In the genomic region with DNA sequence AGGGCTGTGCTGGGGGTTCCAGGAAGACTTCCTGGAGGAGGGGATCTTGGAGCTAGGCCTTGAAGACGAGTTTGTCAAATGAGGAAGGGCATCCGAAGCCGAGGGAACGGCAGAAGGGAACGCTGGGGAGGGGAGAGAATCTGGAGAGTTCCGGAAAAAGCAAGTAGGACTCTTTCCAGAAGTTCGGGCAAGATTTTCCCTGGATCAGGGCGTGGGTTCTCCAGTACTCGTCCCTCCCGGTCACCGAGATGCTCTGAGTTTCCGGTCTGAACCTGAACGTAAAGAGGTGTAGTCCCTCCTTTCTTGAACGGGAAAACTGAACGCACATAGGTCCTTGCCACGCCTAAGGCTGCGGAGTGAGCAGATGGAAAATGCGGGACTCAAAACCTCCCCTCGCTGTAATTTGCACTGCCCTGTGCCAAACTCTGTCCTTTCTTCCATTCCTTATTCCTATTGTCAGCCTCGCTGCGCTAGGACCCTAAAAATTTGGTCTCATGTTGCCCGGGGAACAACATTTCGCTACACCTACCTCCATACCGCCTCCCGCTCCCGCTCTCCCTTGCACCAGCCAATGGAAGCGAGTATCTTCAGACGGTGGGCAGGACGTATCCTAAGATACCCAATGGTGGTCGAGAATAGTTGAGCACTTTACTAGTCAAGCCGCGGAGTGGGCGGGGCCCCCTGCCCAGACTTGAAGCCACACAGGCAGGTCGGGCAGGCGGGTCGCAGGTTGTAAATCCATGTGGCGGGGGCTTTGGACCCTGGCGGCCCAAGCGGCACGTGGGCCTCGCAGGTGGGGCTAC, we compare ENCODE assay signal across 8 cellular contexts. TPM values are rescaled to one million over a fixed set of nuclear protein-coding genes. Genes with fewer than 3 reads are reported as not detected.
A peak's percentile ranks its signal among the peaks of the same experiment; 100 is the strongest.
DNase-seq lines count a peak whose midpoint lies in the region; ATAC-seq and TF ChIP-seq lines count a peak whose summit lies in the region.

A gene with protein sequence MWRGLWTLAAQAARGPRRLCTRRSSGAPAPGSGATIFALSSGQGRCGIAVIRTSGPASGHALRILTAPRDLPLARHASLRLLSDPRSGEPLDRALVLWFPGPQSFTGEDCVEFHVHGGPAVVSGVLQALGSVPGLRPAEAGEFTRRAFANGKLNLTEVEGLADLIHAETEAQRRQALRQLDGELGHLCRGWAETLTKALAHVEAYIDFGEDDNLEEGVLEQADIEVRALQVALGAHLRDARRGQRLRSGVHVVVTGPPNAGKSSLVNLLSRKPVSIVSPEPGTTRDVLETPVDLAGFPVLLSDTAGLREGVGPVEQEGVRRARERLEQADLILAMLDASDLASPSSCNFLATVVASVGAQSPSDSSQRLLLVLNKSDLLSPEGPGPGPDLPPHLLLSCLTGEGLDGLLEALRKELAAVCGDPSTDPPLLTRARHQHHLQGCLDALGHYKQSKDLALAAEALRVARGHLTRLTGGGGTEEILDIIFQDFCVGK (plus strand): TSS at position 682 of the 803 bp plus-strand sequence. CDS start 59 bp downstream, at position 741.

- H3K27ac ChIP-seq in H9 (ENCODE audit: insufficient read length, low read depth, low read length) = peak within 1 kb of the TSS; percentile 62

- H3K27ac Mint-ChIP-seq in H9 = peak within 1 kb of the TSS; percentile 98 to 100 (median 98)
- H3K27ac Mint-ChIP-seq in nephron progenitor cell = peak within 1 kb of the TSS; percentile 93
- H3K27ac Mint-ChIP-seq in stimulated activated naive CD8-positive, alpha-beta T cell treated with anti-CD3 and anti-CD28 coated beads, Interleukin-15, amount 100 ng/mL, for 72 hours = peak within 1 kb of the TSS; percentile 86 to 96

- H2BK5ac ChIP-seq in H9 (ENCODE audit: insufficient read length, low read length) = peak within 1 kb of the TSS; percentile 13

- no peak within 1 kb of the TSS for H4K8ac ChIP-seq in H9 (replicated peaks; ENCODE audit: insufficient read length, low read depth, low read length)

- peaks cover 2% of the 10 kb centered on the region; the same call in 1 of the 2 replicates for H3K4me1 ChIP-seq in H9 (ENCODE audit: insufficient read depth, low read length)

- no peaks in the 10 kb centered on the region for H4K20me1 ChIP-seq in H9 (ENCODE audit: control insufficient read depth, insufficient read depth, insufficient read length)

- no peak within 1 kb of the TSS for H3K23ac ChIP-seq in H9 (ENCODE audit: insufficient read length, low read depth, low read length)

- H3K56ac ChIP-seq in H9 (ENCODE audit: insufficient read length, low read depth, low read length) = no peak within 1 kb of the TSS

- no peak within 1 kb of the TSS for H3K4ac ChIP-seq in H9 (ENCODE audit: low read depth, low read length)

- H3K27me3 Mint-ChIP-seq in H9 (ENCODE audit: low read depth) (peaks cover 2% of the 10 kb centered on the region; the same call in 1 of the 2 replicates), nephron progenitor cell (ENCODE audit: low read depth, poor library complexity) (peaks cover 5% of the 10 kb centered on the region)
- H3K27me3 Mint-ChIP-seq in stimulated activated naive CD8-positive, alpha-beta T cell treated with anti-CD3 and anti-CD28 coated beads, Interleukin-15, amount 100 ng/mL, for 72 hours = no peaks in the 10 kb centered on the region

- no peak within 1 kb of the TSS for H4K91ac ChIP-seq in H9 (ENCODE audit: insufficient read length, low read depth, low read length)

- H3K4me3 Mint-ChIP-seq in H9 (peak within 1 kb of the TSS; percentile 97 to 98), nephron progenitor cell (peak within 1 kb of the TSS; percentile 96)
- H3K4me3 Mint-ChIP-seq in stimulated activated naive CD8-positive, alpha-beta T cell treated with anti-CD3 and anti-CD28 coated beads, Interleukin-15, amount 100 ng/mL, for 72 hours = peak within 1 kb of the TSS; percentile 91 to 95

- H2AFZ ChIP-seq in H9 (ENCODE audit: low read length) = no peak within 1 kb of the TSS

- no peak within 1 kb of the TSS for H2BK15ac ChIP-seq in H9 (ENCODE audit: low read depth, low read length)

- DNase-seq in ELR (ENCODE audit: low read depth) (peak; percentile 100), H9 (peak; percentile 99), MG63 (peak; percentile 99), SHP77 treated with DMSO at 0.1 percent for 48 hours (lab: John Stamatoyannopoulos, UW) (peak; percentile 98), fibroblast of the aortic adventitia (ENCODE audit: low read depth) (peak; percentile 99), nephron progenitor cell (peak; percentile 96)
- peak; percentile 99 for DNase-seq in activated effector memory CD4-positive, alpha-beta T cell treated with anti-CD3 and anti-CD28 coated beads, Interleukin-2, amount 50 U/mL, for 16 hours
- peak; percentile 93 to 96 for DNase-seq in stimulated activated naive CD8-positive, alpha-beta T cell treated with anti-CD3 and anti-CD28 coated beads, Interleukin-15, amount 100 ng/mL, for 72 hours

- no peaks in the 10 kb centered on the region for H3K9me3 ChIP-seq in H9 (ENCODE audit: control insufficient read depth, low read depth, low read length)
- peaks cover 2% of the 10 kb centered on the region; the same call in 1 of the 2 replicates for H3K9me3 ChIP-seq in MG63

- peak within 1 kb of the TSS; percentile 9 for H4K5ac ChIP-seq in H9 (ENCODE audit: insufficient read length, low read depth, low read length)

- H3K4me2 ChIP-seq in H9 (ENCODE audit: insufficient read depth, insufficient read length, low read length) = peak within 1 kb of the TSS; percentile 86

- H3K36me3 ChIP-seq in MG63 = peaks cover 22% of the 10 kb centered on the region

- H3K9me3 Mint-ChIP-seq in H9 = no peaks in the 10 kb centered on the region; a peak in 1 of 5 replicates
- no peaks in the 10 kb centered on the region for H3K9me3 Mint-ChIP-seq in nephron progenitor cell
- H3K9me3 Mint-ChIP-seq in stimulated activated naive CD8-positive, alpha-beta T cell treated with anti-CD3 and anti-CD28 coated beads, Interleukin-15, amount 100 ng/mL, for 72 hours = no peaks in the 10 kb centered on the region

- no peak within 1 kb of the TSS for H2BK12ac ChIP-seq in H9 (ENCODE audit: insufficient read length, low read depth, low read length)

- no peaks in the 10 kb centered on the region for H3K27me3 ChIP-seq in H9 (ENCODE audit: insufficient read depth, low read length)
- no peaks in the 10 kb centered on the region for H3K27me3 ChIP-seq in MG63

- no peak for TF ChIP-seq CTCF in H9 (conservative IDR thresholded peaks at IDR 0.05)
- no peak for TF ChIP-seq CTCF in fibroblast of the aortic adventitia (IDR thresholded peaks at IDR 0.05; ENCODE audit: insufficient read depth, low read length)
- no peak for TF ChIP-seq CTCF in nephron progenitor cell (IDR thresholded peaks at IDR 0.05)

- no peaks in the 10 kb centered on the region for H3K79me1 ChIP-seq in H9 (ENCODE audit: insufficient read depth, low read depth, low read length, poor library complexity, severe bottlenecking)

- H2BK20ac ChIP-seq in H9 (ENCODE audit: low read depth, low read length, poor library complexity, severe bottlenecking) = no peak within 1 kb of the TSS

- peaks cover 25% of the 10 kb centered on the region for H3K23me2 ChIP-seq in H9 (ENCODE audit: insufficient read length, low read depth, low read length, poor library complexity, severe bottlenecking)

- peak within 1 kb of the TSS; percentile 14 for H3K14ac ChIP-seq in H9 (ENCODE audit: insufficient read depth, low read length)

- H2AK5ac ChIP-seq in H9 (ENCODE audit: insufficient read length, low read length) = no peak within 1 kb of the TSS

- peak within 1 kb of the TSS; percentile 78 for H3K9ac ChIP-seq in H9 (ENCODE audit: extremely low read depth, insufficient read length, low read length)

- H3K4me3 ChIP-seq in MG63 = peak within 1 kb of the TSS; percentile 94
- peak within 1 kb of the TSS; percentile 92 for H3K4me3 ChIP-seq in fibroblast of the aortic adventitia (ENCODE audit: low read depth, low read length)

- H2BK120ac ChIP-seq in H9 (ENCODE audit: low read depth, low read length, poor library complexity, severe bottlenecking) = no peak within 1 kb of the TSS

- peak within 1 kb of the TSS; percentile 41 for H3K18ac ChIP-seq in H9 (ENCODE audit: insufficient read length, low read depth, low read length)

- no peak within 1 kb of the TSS for H3T11ph ChIP-seq in H9 (ENCODE audit: low read length)

- H3K4me1 Mint-ChIP-seq in H9 (peaks cover 23 to 51% of the 10 kb centered on the region in 2 experiments), nephron progenitor cell (peaks cover 61% of the 10 kb centered on the region)
- H3K4me1 Mint-ChIP-seq in stimulated activated naive CD8-positive, alpha-beta T cell treated with anti-CD3 and anti-CD28 coated beads, Interleukin-15, amount 100 ng/mL, for 72 hours = peaks cover 68% of the 10 kb centered on the region

- no peaks in the 10 kb centered on the region for H3K79me2 ChIP-seq in H9 (ENCODE audit: insufficient read depth, low read length)

- peaks cover 15 to 28% (median 25%) of the 10 kb centered on the region in 3 experiments for H3K36me3 Mint-ChIP-seq in H9 (ENCODE audit: insufficient read depth in 1 of 3, low read depth in 3 of 3)
- H3K36me3 Mint-ChIP-seq in nephron progenitor cell (ENCODE audit: low read depth) = peaks cover 13% of the 10 kb centered on the region

- ATAC-seq in stimulated activated naive CD8-positive, alpha-beta T cell treated with anti-CD3 and anti-CD28 coated beads, Interleukin-15, amount 100 ng/mL, for 72 hours = peak; percentile 92

- no CpG with 5 or more reads among the region's 41 CpGs for WGBS in H9 (ENCODE audit: extremely low coverage, insufficient read length, low lambda C conversion rate)

RNA-seq across cellular contexts. Expression of the gene that starts here (rescaled TPM):
- total RNA-seq in H9 (2021) (62.9 and 71.3 TPM in 2 replicates), fibroblast of the aortic adventitia (ENCODE audit: low replicate concordance) (12.1 and 21.1 TPM in 2 replicates)
- 23.2 and 25.7 TPM in 2 replicates for total RNA-seq in MG63 (2014; rRNA removed; shearing (Covaris generic); ENCODE audit: low replicate concordance)

Comparison
In these comparisons a context has a peak if more than half of its experiments do, and no peak if none do; other contexts are left out.
1. Peak in every context shown above with its lines: DNase-seq, ATAC-seq, H3K4me3 ChIP-seq and H3K27ac ChIP-seq.